Comparison of ENCODE assay signal across 11 cellular contexts in the genomic region with DNA sequence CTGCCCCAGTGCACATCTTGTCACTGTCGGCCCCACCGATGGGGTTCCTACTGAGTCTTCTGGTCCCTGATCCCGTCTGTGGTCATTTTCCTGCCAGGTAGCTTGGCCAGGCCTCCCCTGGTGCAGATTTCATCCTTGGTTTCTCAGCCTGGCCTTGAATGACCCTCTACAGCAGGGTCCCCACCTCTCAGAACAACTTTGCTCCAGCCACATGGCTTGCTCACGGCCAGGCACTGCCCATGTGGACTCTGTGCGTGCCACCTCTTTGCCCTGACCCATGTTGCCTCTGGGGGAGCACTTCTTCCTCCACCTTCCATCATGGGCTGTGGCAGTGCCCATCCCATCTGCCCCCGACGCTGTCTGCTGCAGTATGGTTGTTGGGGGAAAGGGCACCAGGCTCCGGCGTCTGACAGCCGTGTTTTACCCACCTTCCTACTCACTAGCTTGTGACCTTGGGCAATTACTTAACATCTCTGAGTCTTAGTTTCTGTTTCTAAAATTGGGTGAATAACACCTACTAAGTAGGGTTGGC. TPM values are rescaled to one million over a fixed set of nuclear protein-coding genes. Genes with fewer than 3 reads are reported as not detected.
DNase-seq lines count a peak whose midpoint lies in the region; ATAC-seq and TF ChIP-seq lines count a peak whose summit lies in the region.
"Had no signal": no experiment of that assay in that cellular context is flagged by ENCODE, and none has a peak within 500 bp of the region (broad histone marks: within the 10 kb centered on the region; RNA-seq: fewer than 3 reads in every experiment).

No MANE protein-coding gene starts in this region.

- POLR2A ChIA-PET in activated naive CD8-positive, alpha-beta T cell treated with anti-CD3 and anti-CD28 coated beads, Interleukin-2, amount 10 ng/mL, durations not matched to agents 7 days and 5 days (lab: Charles Lee), result interaction anchor here (1.2 to 21.6 kb wide), 3 partner anchors 11 to 58 kb away, joined by 3 to 1055 read pairs (median 15); no protein-coding TSS in a partner anchor

- H3K4me1 ChIP-seq in DND-41 (ENCODE audit: insufficient read depth, low read length), result peaks cover 51% of the 10 kb centered on the region
- H3K4me1 ChIP-seq in Karpas-422 (ENCODE audit: low read length), result peaks cover 70% of the 10 kb centered on the region
- H3K4me1 ChIP-seq in neutrophil (ENCODE audit: control insufficient read depth in 1 of 2, insufficient read depth in 1 of 2, low read depth in 1 of 2, low read length in 1 of 2), result peaks cover 66 to 85% of the 10 kb centered on the region in 2 experiments

- no peak overlapping the region for H3K4me3 ChIP-seq in DND-41 (ENCODE audit: low read depth in 1 of 2, low read length in 2 of 2)
- no peak overlapping the region; the same call in 1 of the 2 replicates for H3K4me3 ChIP-seq in Karpas-422 (ENCODE audit: low read length)
- H3K4me3 ChIP-seq in neutrophil (ENCODE audit: low read depth in 1 of 2, low read length in 1 of 2), result no peak overlapping the region
- H3K4me3 ChIP-seq: PC-9 had no signal

- ATAC-seq in DND-41 (ENCODE audit: insufficient read depth, low read depth) (no peak), GM21576 (IDR thresholded peaks at IDR 0.05; ENCODE audit: unreplicated experiment) (no peak), left lobe of liver (no peak)
- ATAC-seq in activated naive CD8-positive, alpha-beta T cell treated with anti-CD3 and anti-CD28 coated beads, Interleukin-2, amount 10 ng/mL, durations not matched to agents 7 days and 5 days (ENCODE audit: low read depth), result no peak

- H3K36me3 Mint-ChIP-seq in activated naive CD8-positive, alpha-beta T cell treated with anti-CD3 and anti-CD28 coated beads, Interleukin-2, amount 10 ng/mL, durations not matched to agents 7 days and 5 days, result peaks cover 19% of the 10 kb centered on the region
- no peaks in the 10 kb centered on the region for H3K36me3 Mint-ChIP-seq in mesothelial cell of epicardium

- peaks cover 11% of the 10 kb centered on the region for H3K79me2 ChIP-seq in DND-41 (ENCODE audit: insufficient read depth, low read length)
- peaks cover 22% of the 10 kb centered on the region for H3K79me2 ChIP-seq in Karpas-422 (ENCODE audit: low read length)

- H3K27ac ChIP-seq in DND-41 (ENCODE audit: low read length) (no peak overlapping the region), Karpas-422 (ENCODE audit: low read length) (peak overlapping the region; percentile 50), neutrophil (peak overlapping the region; percentile 99)
- H3K27ac ChIP-seq: PC-9 had no signal

- H3K4me2 ChIP-seq in DND-41 (ENCODE audit: insufficient read depth, low read length) (no peak overlapping the region), Karpas-422 (ENCODE audit: low read depth, low read length, poor library complexity, severe bottlenecking) (peak overlapping the region; percentile 6)
- H3K4me2 ChIP-seq: PC-9 had no signal

- no peak overlapping the region for H2AFZ ChIP-seq in DND-41 (ENCODE audit: low read depth, low read length)
- H2AFZ ChIP-seq in Karpas-422 (ENCODE audit: low read length), result peak overlapping the region; percentile 17; the same call in 1 of the 2 replicates
- H2AFZ ChIP-seq: PC-9 had no signal

- H3K9me3 Mint-ChIP-seq in activated naive CD8-positive, alpha-beta T cell treated with anti-CD3 and anti-CD28 coated beads, Interleukin-2, amount 10 ng/mL, durations not matched to agents 7 days and 5 days, result no peaks in the 10 kb centered on the region
- H3K9me3 Mint-ChIP-seq in mesothelial cell of epicardium, result no peaks in the 10 kb centered on the region

- H4K20me1 ChIP-seq in DND-41 (ENCODE audit: insufficient read depth, low read length) (no peaks in the 10 kb centered on the region), Karpas-422 (ENCODE audit: insufficient read depth, low read depth, low read length) (peaks cover 1% of the 10 kb centered on the region; the same call in 1 of the 2 replicates)

- DNase-seq in DND-41 (no peak), Karpas-422 (peak; percentile 62), EL (no peak), left lobe of liver (ENCODE audit: low spot score) (no peak), mesothelial cell of epicardium (ENCODE audit: low spot score in 2 of 2, unreplicated experiment in 2 of 2) (no peak)
- DNase-seq in activated naive CD8-positive, alpha-beta T cell treated with anti-CD3 and anti-CD28 coated beads, Interleukin-2, amount 10 ng/mL, durations not matched to agents 7 days and 5 days, result no peak
- DNase-seq: GF-D8, PC-9 had no signal

- no peaks in the 10 kb centered on the region for H3K27me3 Mint-ChIP-seq in activated naive CD8-positive, alpha-beta T cell treated with anti-CD3 and anti-CD28 coated beads, Interleukin-2, amount 10 ng/mL, durations not matched to agents 7 days and 5 days
- no peaks in the 10 kb centered on the region for H3K27me3 Mint-ChIP-seq in mesothelial cell of epicardium (ENCODE audit: low read depth)

- peaks cover 61% of the 10 kb centered on the region for H3K4me1 Mint-ChIP-seq in activated naive CD8-positive, alpha-beta T cell treated with anti-CD3 and anti-CD28 coated beads, Interleukin-2, amount 10 ng/mL, durations not matched to agents 7 days and 5 days
- H3K4me1 Mint-ChIP-seq in mesothelial cell of epicardium, result peaks cover 27% of the 10 kb centered on the region

- H3K9me3 ChIP-seq in DND-41 (ENCODE audit: insufficient read depth, low read length, severe bottlenecking) (no peaks in the 10 kb centered on the region), Karpas-422 (ENCODE audit: low read length) (no peaks in the 10 kb centered on the region), neutrophil (no peaks in the 10 kb centered on the region)

- TF ChIP-seq CTCF in DND-41 (IDR thresholded peaks at IDR 0.05; ENCODE audit: borderline replicate concordance, extremely low read depth, low read length, poor library complexity, severe bottlenecking), result peak; percentile 30
- TF ChIP-seq CTCF in neutrophil (IDR thresholded peaks at IDR 0.05), result peak; percentile 38
- TF ChIP-seq CTCF in mesothelial cell of epicardium (IDR thresholded peaks at IDR 0.05; ENCODE audit: unreplicated experiment), result no peak

- H3K9ac ChIP-seq in DND-41 (ENCODE audit: low read depth, low read length) (no peak overlapping the region), Karpas-422 (ENCODE audit: low read length) (no peak overlapping the region)

- H3K36me3 ChIP-seq in DND-41 (ENCODE audit: insufficient read depth, low read length) (peaks cover 21% of the 10 kb centered on the region), Karpas-422 (ENCODE audit: insufficient read depth, low read length) (peaks cover 11% of the 10 kb centered on the region; the same call in 1 of the 2 replicates), neutrophil (peaks cover 18% of the 10 kb centered on the region)

- H3K27me3 ChIP-seq in DND-41 (ENCODE audit: insufficient read depth, low read length, poor library complexity) (no peaks in the 10 kb centered on the region), Karpas-422 (ENCODE audit: low read length) (no peaks in the 10 kb centered on the region), neutrophil (no peaks in the 10 kb centered on the region)

- H3K4me3 Mint-ChIP-seq in activated naive CD8-positive, alpha-beta T cell treated with anti-CD3 and anti-CD28 coated beads, Interleukin-2, amount 10 ng/mL, durations not matched to agents 7 days and 5 days, result peak overlapping the region; percentile 79
- no peak overlapping the region for H3K4me3 Mint-ChIP-seq in mesothelial cell of epicardium

- H3K9me2 ChIP-seq in Karpas-422 (replicated peaks; ENCODE audit: insufficient read depth, low read length), result no peaks in the 10 kb centered on the region

- H3K27ac Mint-ChIP-seq in activated naive CD8-positive, alpha-beta T cell treated with anti-CD3 and anti-CD28 coated beads, Interleukin-2, amount 10 ng/mL, durations not matched to agents 7 days and 5 days, result peak overlapping the region; percentile 97
- no peak overlapping the region for H3K27ac Mint-ChIP-seq in mesothelial cell of epicardium

RNA-seq across cellular contexts. Expression of gene PTPN6, which starts 2.0 kb away (rescaled TPM):
- 411 and 673 TPM in 2 replicates for total RNA-seq in Karpas-422 (2014; rRNA removed; shearing (Covaris generic); ENCODE audit: low replicate concordance)
- 100 to 1,000 TPM; 349 to 370 TPM for total RNA-seq in activated naive CD8-positive, alpha-beta T cell treated with anti-CD3 and anti-CD28 coated beads, Interleukin-2, amount 10 ng/mL, durations not matched to agents 7 days and 5 days
- 17.8 TPM for total RNA-seq in left lobe of liver
- total RNA-seq in mesothelial cell of epicardium, result 21.6 to 26.2 TPM (median 23.6 TPM) in 3 replicates
- total RNA-seq: H4 had no signal

RNA-seq across cellular contexts. Expression of gene C12orf57, which starts 5.3 kb away (rescaled TPM):
- 264 and 402 TPM in 2 replicates for total RNA-seq in Karpas-422 (2014; rRNA removed; shearing (Covaris generic); ENCODE audit: low replicate concordance)
- total RNA-seq in activated naive CD8-positive, alpha-beta T cell treated with anti-CD3 and anti-CD28 coated beads, Interleukin-2, amount 10 ng/mL, durations not matched to agents 7 days and 5 days, result 100 to 1,000 TPM; 210 to 217 TPM
- 86.3 TPM for total RNA-seq in left lobe of liver
- 203 to 215 TPM (median 204 TPM) in 3 replicates for total RNA-seq in mesothelial cell of epicardium

RNA-seq across cellular contexts. Expression of gene RNU7-1, which starts 5.5 kb away (rescaled TPM):
- not detected in 2 replicates for total RNA-seq in Karpas-422 (2014; rRNA removed; shearing (Covaris generic); ENCODE audit: low replicate concordance)
- total RNA-seq in activated naive CD8-positive, alpha-beta T cell treated with anti-CD3 and anti-CD28 coated beads, Interleukin-2, amount 10 ng/mL, durations not matched to agents 7 days and 5 days, result not detected
- total RNA-seq in left lobe of liver (not detected), mesothelial cell of epicardium (not detected in 3 replicates)
- total RNA-seq: H4, PC-9 had no signal

RNA-seq across cellular contexts. Expression of gene PHB2, which starts 21.3 kb away (rescaled TPM):
- 353 and 644 TPM in 2 replicates for total RNA-seq in Karpas-422 (2014; rRNA removed; shearing (Covaris generic); ENCODE audit: low replicate concordance)
- 100 to 1,000 TPM; 175 to 189 TPM for total RNA-seq in activated naive CD8-positive, alpha-beta T cell treated with anti-CD3 and anti-CD28 coated beads, Interleukin-2, amount 10 ng/mL, durations not matched to agents 7 days and 5 days
- 129 TPM for total RNA-seq in left lobe of liver
- 221 to 229 TPM (median 224 TPM) in 3 replicates for total RNA-seq in mesothelial cell of epicardium

RNA-seq across cellular contexts. Expression of gene ATN1, which starts 21.4 kb away (rescaled TPM):
- 8.8 and 11.7 TPM in 2 replicates for total RNA-seq in Karpas-422 (2014; rRNA removed; shearing (Covaris generic); ENCODE audit: low replicate concordance)
- 10 to 100 TPM; 31.0 to 31.3 TPM for total RNA-seq in activated naive CD8-positive, alpha-beta T cell treated with anti-CD3 and anti-CD28 coated beads, Interleukin-2, amount 10 ng/mL, durations not matched to agents 7 days and 5 days
- total RNA-seq in left lobe of liver (22.0 TPM), mesothelial cell of epicardium (193 to 205 TPM (median 195 TPM) in 3 replicates)

Comparison
In these comparisons a context has a peak if more than half of its experiments do, and no peak if none do; other contexts are left out.
1. RNA of gene PTPN6, which starts 2.0 kb away (total RNA-seq): 411 to 673 TPM in Karpas-422 and 349 to 370 TPM in activated naive CD8-positive, alpha-beta T cell treated with anti-CD3 and anti-CD28 coated beads, Interleukin-2, amount 10 ng/mL, durations not matched to agents 7 days and 5 days; 21.6 to 26.2 TPM in mesothelial cell of epicardium and 17.8 TPM in left lobe of liver (single experiment); every median in the first group is over 10 times any median in the second.